In the genomic region with DNA sequence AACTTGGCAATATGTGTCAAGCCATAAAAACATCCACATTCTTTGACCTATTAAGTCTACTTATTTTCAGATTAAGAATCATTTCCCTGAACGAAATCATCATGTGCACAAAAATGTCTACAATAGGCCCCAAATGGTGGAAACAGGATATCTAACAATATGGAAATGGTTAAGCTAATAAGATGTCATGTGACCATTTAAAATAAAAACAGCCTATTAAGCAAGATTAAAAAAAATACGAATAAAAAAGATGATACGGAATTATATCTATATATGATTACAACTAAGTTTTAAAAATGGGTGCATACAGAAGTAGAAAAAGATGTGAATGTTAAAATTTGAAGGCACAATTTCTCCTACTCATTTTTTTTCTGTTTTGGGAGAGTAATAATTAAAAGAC, we compare ENCODE assay signal across 21 cellular contexts.
"Had no signal": no experiment of that assay in that cellular context is flagged by ENCODE, and none has a peak within 500 bp of the region (broad histone marks: within the 10 kb centered on the region; RNA-seq: fewer than 3 reads in every experiment).

No MANE protein-coding gene starts in this region.

- H3K27ac Mint-ChIP-seq: activated naive CD8-positive, alpha-beta T cell; endodermal cell; naive thymus-derived CD8-positive, alpha-beta T cell had no signal

- H3K4me1 ChIP-seq: SJSA1, upper lobe of left lung had no signal

- H3K27me3 Mint-ChIP-seq: activated naive CD8-positive, alpha-beta T cell; naive thymus-derived CD8-positive, alpha-beta T cell had no signal

- ATAC-seq: activated T-cell treated with anti-CD3 and anti-CD28 coated beads, Interleukin-2, amount 50 U/mL, for 4 hours; left colon; naive thymus-derived CD8-positive, alpha-beta T cell had no signal

- DNase-seq: activated gamma-delta T cell treated with Interleukin-2 at 50 U/mL for 16 hours; activated T-cell treated with anti-CD3 and anti-CD28 coated beads, Interleukin-2, amount 50 U/mL, for 4 hours; aorta; dorsolateral prefrontal cortex; endodermal cell; left colon; mucosa of descending colon; naive thymus-derived CD8-positive, alpha-beta T cell; posterior cingulate gyrus; stimulated activated CD4-positive, alpha-beta T cell treated with anti-CD3 and anti-CD28 coated beads, Interleukin-4, amount 100 ng/mL, for 4 hours; stimulated activated CD8-positive, alpha-beta memory T cell treated with anti-CD3 and anti-CD28 coated beads, Interleukin-4, amount 100 ng/mL, for 48 hours; stimulated activated naive CD4-positive, alpha-beta T cell treated with Interleukin-2 at 50 U/mL for 16 hours; T-helper 1 cell; T1000; upper lobe of left lung had no signal

- H3K36me3 ChIP-seq: neutrophil had no signal

- H3K4me3 Mint-ChIP-seq: activated naive CD8-positive, alpha-beta T cell; activated T-cell treated with anti-CD3 and anti-CD28 coated beads, Interleukin-2, amount 50 U/mL, for 4 hours; endodermal cell; naive thymus-derived CD8-positive, alpha-beta T cell had no signal

- FAIRE-seq: bronchial epithelial cell, islet of Langerhans had no signal

- H3K9me3 ChIP-seq: mucosa of descending colon, neutrophil, SJSA1, upper lobe of left lung had no signal

- H3K27me3 ChIP-seq: dorsolateral prefrontal cortex, neutrophil, SJSA1, upper lobe of left lung had no signal

- H3K4me3 ChIP-seq: dorsolateral prefrontal cortex, mucosa of descending colon, SJSA1, skin epidermis, upper lobe of left lung had no signal

- H3K27ac ChIP-seq: dorsolateral prefrontal cortex, neutrophil, SJSA1, upper lobe of left lung had no signal

- H3K9me3 Mint-ChIP-seq: activated T-cell treated with anti-CD3 and anti-CD28 coated beads, Interleukin-2, amount 50 U/mL, for 4 hours; endodermal cell; naive thymus-derived CD8-positive, alpha-beta T cell had no signal
